8 cellular contexts compared by ENCODE assay signal in genomic region chr3:183428140-183429023, GRCh38. TPM values are rescaled to one million over a fixed set of nuclear protein-coding genes. Genes with fewer than 3 reads are reported as not detected.
DNase-seq lines count a peak whose midpoint lies in the region; ATAC-seq and TF ChIP-seq lines count a peak whose summit lies in the region.

TSS of gene MCF2L2 (minus strand) at chr3:183428619. CDS start at chr3:183427977, 642 bp downstream.

- H3K27me3 ChIP-seq in mucosa of stomach (ENCODE audit: control insufficient read depth, insufficient read depth, low read length) = peaks cover 42% of the 10 kb centered on the region

- DNase-seq in NCI-H82 (lab: John Stamatoyannopoulos, UW) (peak; percentile 65), NCI-H82 treated with DMSO at 0.1 percent for 48 hours (lab: John Stamatoyannopoulos, UW; ENCODE audit: unreplicated experiment) (no peak), NCI-H69 (lab: John Stamatoyannopoulos, UW) (peak; percentile 73), activated T-cell treated with anti-CD3 and anti-CD28 coated beads for 1 hour (ENCODE audit: low read depth) (peak; percentile 54), epithelial cell of proximal tubule (ENCODE audit: low read depth) (no peak)
- DNase-seq in stimulated activated CD8-positive, alpha-beta memory T cell treated with anti-CD3 and anti-CD28 coated beads, Interleukin-4, amount 100 ng/mL, for 4 hours (ENCODE audit: low read depth in 2 of 2, low spot score in 1 of 2) = peak; percentile 38 to 59

- H3K4me3 ChIP-seq in epithelial cell of proximal tubule (ENCODE audit: low read depth, low read length) (peak within 1 kb of the TSS; percentile 77), mucosa of stomach (ENCODE audit: low read length) (peak within 1 kb of the TSS; percentile 18)

- H3K9ac ChIP-seq in mucosa of stomach (ENCODE audit: low read length) = peak within 1 kb of the TSS; percentile 45

- H3K4me1 ChIP-seq in mucosa of stomach (ENCODE audit: control insufficient read depth, insufficient read depth, low read length) = peaks cover 17% of the 10 kb centered on the region

- H3K9me3 ChIP-seq in mucosa of stomach (ENCODE audit: control insufficient read depth, low read length) = no peaks in the 10 kb centered on the region

- no peaks in the 10 kb centered on the region for H3K36me3 ChIP-seq in mucosa of stomach (ENCODE audit: control insufficient read depth, insufficient read depth, low read length)

- no peak for TF ChIP-seq CTCF in epithelial cell of proximal tubule (conservative IDR thresholded peaks at IDR 0.05; ENCODE audit: low read depth, low read length)

- peak; percentile 76 for ATAC-seq in HG03159 (IDR thresholded peaks at IDR 0.05; ENCODE audit: unreplicated experiment)

RNA-seq across cellular contexts. Expression of gene MCF2L2, which starts in this region (rescaled TPM):
- 0.58 and 0.87 TPM in 2 replicates for total RNA-seq in epithelial cell of proximal tubule

Comparison
In these comparisons a context has a peak if more than half of its experiments do, and no peak if none do; other contexts are left out.
1. DNase-seq: peak in NCI-H82 (single experiment), NCI-H69 (single experiment), activated T-cell treated with anti-CD3 and anti-CD28 coated beads for 1 hour (single experiment) and stimulated activated CD8-positive, alpha-beta memory T cell treated with anti-CD3 and anti-CD28 coated beads, Interleukin-4, amount 100 ng/mL, for 4 hours (2 of 2); none in NCI-H82 treated with DMSO at 0.1 percent for 48 hours (single experiment) and epithelial cell of proximal tubule (single experiment).